17 cellular contexts compared by ENCODE assay signal in genomic region chr13:47603365-47603764, GRCh38.
DNase-seq lines count a peak whose midpoint lies in the region; ATAC-seq and TF ChIP-seq lines count a peak whose summit lies in the region.
"Had no signal": no experiment of that assay in that cellular context is flagged by ENCODE, and none has a peak within 500 bp of the region (broad histone marks: within the 10 kb centered on the region; RNA-seq: fewer than 3 reads in every experiment).

No MANE protein-coding gene starts in this region.

- DNase-seq in Ammon's horn (ENCODE audit: low spot score) (peak; percentile 9), NCI-H226 (peak; percentile 31), choroid plexus epithelial cell (ENCODE audit: low read depth) (peak; percentile 47), fibroblast of peridontal ligament (ENCODE audit: extremely low read depth) (peak; percentile 11), AG08396 (ENCODE audit: low spot score) (no peak), iPS-NIHi11 (ENCODE audit: low spot score) (no peak)
- no peak for DNase-seq in stimulated activated effector memory CD8-positive, alpha-beta T cell treated with anti-CD3 and anti-CD28 coated beads, Interleukin-12 subunit alpha, Interleukin-12 subunit beta, amount 100 ng/mL, for 72 hours (ENCODE audit: low spot score in 2 of 2)
- DNase-seq: 8988T; CD4-positive, alpha-beta memory T cell; DMS153; DMS79; GF-D8 had no signal

- TF ChIP-seq CTCF in choroid plexus epithelial cell (conservative IDR thresholded peaks at IDR 0.05; ENCODE audit: low read depth, low read length) = no peak

- no peak overlapping the region for H3K4me3 Mint-ChIP-seq in stimulated activated effector memory CD8-positive, alpha-beta T cell treated with anti-CD3 and anti-CD28 coated beads, Interleukin-12 subunit alpha, Interleukin-12 subunit beta, amount 100 ng/mL, for 72 hours
- H3K4me3 Mint-ChIP-seq: CD14-positive monocyte; CD4-positive, alpha-beta memory T cell had no signal

- no peak overlapping the region for H3K4me3 ChIP-seq in choroid plexus epithelial cell (ENCODE audit: low read depth, low read length)
- H3K4me3 ChIP-seq: BLaER1, HAP-1, K562 had no signal

- H3K4me1 Mint-ChIP-seq in stimulated activated effector memory CD8-positive, alpha-beta T cell treated with anti-CD3 and anti-CD28 coated beads, Interleukin-12 subunit alpha, Interleukin-12 subunit beta, amount 100 ng/mL, for 72 hours = no peaks in the 10 kb centered on the region
- H3K4me1 Mint-ChIP-seq: CD14-positive monocyte; CD4-positive, alpha-beta memory T cell had no signal

- H3K9me3 Mint-ChIP-seq in stimulated activated effector memory CD8-positive, alpha-beta T cell treated with anti-CD3 and anti-CD28 coated beads, Interleukin-12 subunit alpha, Interleukin-12 subunit beta, amount 100 ng/mL, for 72 hours = peaks cover 5% of the 10 kb centered on the region

- no peak overlapping the region for H3K27ac Mint-ChIP-seq in stimulated activated effector memory CD8-positive, alpha-beta T cell treated with anti-CD3 and anti-CD28 coated beads, Interleukin-12 subunit alpha, Interleukin-12 subunit beta, amount 100 ng/mL, for 72 hours
- H3K27ac Mint-ChIP-seq: CD14-positive monocyte; CD4-positive, alpha-beta memory T cell had no signal

- ATAC-seq in HG03097 (IDR thresholded peaks at IDR 0.05; ENCODE audit: low FRiP score, unreplicated experiment) = no peak
- ATAC-seq in stimulated activated effector memory CD8-positive, alpha-beta T cell treated with anti-CD3 and anti-CD28 coated beads, Interleukin-12 subunit alpha, Interleukin-12 subunit beta, amount 100 ng/mL, for 72 hours = no peak
- ATAC-seq: K562 had no signal

- no peaks in the 10 kb centered on the region for H3K36me3 Mint-ChIP-seq in stimulated activated effector memory CD8-positive, alpha-beta T cell treated with anti-CD3 and anti-CD28 coated beads, Interleukin-12 subunit alpha, Interleukin-12 subunit beta, amount 100 ng/mL, for 72 hours
- H3K36me3 Mint-ChIP-seq: CD14-positive monocyte; CD4-positive, alpha-beta memory T cell had no signal

Comparison
In these comparisons a context has a peak if more than half of its experiments do, and no peak if none do; other contexts are left out.
1. DNase-seq: peak in Ammon's horn (single experiment), NCI-H226 (single experiment), choroid plexus epithelial cell (single experiment) and fibroblast of peridontal ligament (single experiment); none in AG08396 (single experiment), iPS-NIHi11 (single experiment) and stimulated activated effector memory CD8-positive, alpha-beta T cell treated with anti-CD3 and anti-CD28 coated beads, Interleukin-12 subunit alpha, Interleukin-12 subunit beta, amount 100 ng/mL, for 72 hours (0 of 2).